Comparison of ENCODE assay signal across 1 cellular context in genomic region chr12:80838708-80839107, GRCh38.
TF ChIP-seq lines count a peak whose summit lies in the region.

No MANE protein-coding gene starts in this region.

TF ChIP-seq in WTC11, 78 proteins besides CTCF, POLR2A, EP300 and RAD21 (continued from another document):
- TF ChIP-seq AFF4 (CRISPR knock-in tag; IDR thresholded peaks at IDR 0.05; ENCODE audit: borderline replicate concordance), result no peak
